ENCODE assay signal across 10 cellular contexts in the genomic region with DNA sequence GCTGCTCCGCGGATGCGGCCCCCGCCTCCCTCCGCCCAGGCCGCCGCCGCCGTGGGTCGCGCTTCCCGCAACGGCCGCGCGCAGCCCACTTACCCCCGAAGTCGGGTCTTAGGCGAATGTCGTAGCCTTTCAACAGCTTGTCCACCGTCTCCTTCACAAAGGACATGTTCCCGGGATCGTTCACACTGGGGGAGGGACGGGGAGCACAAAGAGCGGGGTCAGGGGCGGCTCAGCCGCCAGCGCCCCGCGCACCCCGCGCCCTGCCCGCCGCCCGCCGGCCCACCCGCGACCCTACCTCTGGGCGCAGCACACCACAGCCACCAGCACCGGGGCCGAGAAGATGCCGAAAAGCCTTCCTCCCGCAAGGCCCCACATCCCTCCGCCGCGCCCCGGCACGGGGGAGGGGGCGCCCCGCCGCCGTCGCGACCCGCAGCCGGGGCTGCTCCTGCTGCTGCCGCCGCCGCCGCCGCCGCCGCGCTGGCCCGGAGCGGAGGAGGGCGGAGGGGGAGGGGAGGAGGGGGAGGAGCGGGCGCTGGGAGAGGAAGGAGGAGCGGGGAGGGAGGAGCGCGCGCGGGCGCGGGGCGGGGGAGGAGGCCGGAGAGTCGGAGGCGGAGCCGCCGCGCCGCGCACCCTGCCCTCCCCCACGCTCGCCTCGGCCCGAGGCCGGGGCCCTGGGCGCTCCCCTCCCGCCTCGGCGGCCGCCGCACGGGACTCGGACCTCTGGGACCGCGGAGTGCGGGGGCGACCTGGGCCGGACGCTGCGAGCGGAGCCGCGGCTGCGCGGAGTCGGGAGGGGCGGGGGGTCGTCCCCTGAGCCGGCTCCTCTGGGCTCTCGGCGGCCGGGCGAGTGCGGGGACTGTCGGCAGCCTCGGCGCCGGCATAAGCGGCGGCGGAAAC. TPM values are rescaled to one million over a fixed set of nuclear protein-coding genes. Genes with fewer than 3 reads are reported as not detected.
DNase-seq lines count a peak whose midpoint lies in the region; TF ChIP-seq lines count a peak whose summit lies in the region.
"Had no signal": no experiment of that assay in that cellular context is flagged by ENCODE, and none has a peak within 500 bp of the region (broad histone marks: within the 10 kb centered on the region; RNA-seq: fewer than 3 reads in every experiment).

Gene GABRB3, minus strand, starts transcription at position 479 of the 897 bp plus-strand sequence.

- H3K4me1 ChIP-seq in GM23248 (ENCODE audit: insufficient read depth) (no peaks in the 10 kb centered on the region), trophoblast cell (ENCODE audit: control insufficient read depth in 1 of 2, insufficient read depth in 2 of 2, low read length in 2 of 2) (no peaks in the 10 kb centered on the region)
- no peaks in the 10 kb centered on the region for H3K4me1 ChIP-seq in CD8-positive, alpha-beta memory T cell (ENCODE audit: insufficient read depth, low read length)

- H3K36me3 ChIP-seq in GM23248 (ENCODE audit: low read depth) (no peaks in the 10 kb centered on the region), trophoblast cell (ENCODE audit: control insufficient read depth in 1 of 2, insufficient read depth in 2 of 2, low read length in 2 of 2) (no peaks in the 10 kb centered on the region)
- H3K36me3 ChIP-seq in CD8-positive, alpha-beta memory T cell (ENCODE audit: insufficient read depth, low read length) = no peaks in the 10 kb centered on the region

- H3K9me2 ChIP-seq in GM23248 (ENCODE audit: insufficient read depth) = no peaks in the 10 kb centered on the region

- H3K23ac ChIP-seq in trophoblast cell (ENCODE audit: low read length) = no peak within 1 kb of the TSS

- peak within 1 kb of the TSS; percentile 95 for H3K4me3 Mint-ChIP-seq in glutamatergic neuron (ENCODE audit: unreplicated experiment)
- no peak within 1 kb of the TSS for H3K4me3 Mint-ChIP-seq in CD8-positive, alpha-beta memory T cell
- H3K4me3 Mint-ChIP-seq: dendritic cell treated with granulocyte-macrophage colony-stimulating factor and Interleukin-4, amounts not matched to agents 40 ng/mL and 50 ng/mL, for 4 days had no signal

- peaks cover 17% of the 10 kb centered on the region for H3K9me3 Mint-ChIP-seq in glutamatergic neuron (ENCODE audit: unreplicated experiment)
- H3K9me3 Mint-ChIP-seq in CD8-positive, alpha-beta memory T cell = peaks cover 4 to 16% (median 11%) of the 10 kb centered on the region in 5 donors
- H3K9me3 Mint-ChIP-seq: dendritic cell treated with granulocyte-macrophage colony-stimulating factor and Interleukin-4, amounts not matched to agents 40 ng/mL and 50 ng/mL, for 4 days had no signal

- H3K9me3 ChIP-seq in GM23248 (ENCODE audit: low read depth) (no peaks in the 10 kb centered on the region), trophoblast cell (ENCODE audit: insufficient read depth, low read depth, low read length) (no peaks in the 10 kb centered on the region)
- H3K9me3 ChIP-seq in CD8-positive, alpha-beta memory T cell (ENCODE audit: low read length) = no peaks in the 10 kb centered on the region

- H3K27ac ChIP-seq in GM23248 = no peak within 1 kb of the TSS
- H3K27ac ChIP-seq in trophoblast cell (ENCODE audit: low read depth, low read length) = no peak within 1 kb of the TSS
- H3K27ac ChIP-seq in CD8-positive, alpha-beta memory T cell (ENCODE audit: low read depth, low read length) = no peak within 1 kb of the TSS
- H3K27ac ChIP-seq: HL-60 had no signal

- no peak within 1 kb of the TSS for H3K4ac ChIP-seq in trophoblast cell (ENCODE audit: low read depth, low read length)

- H3K27me3 ChIP-seq in GM23248 (replicated peaks; ENCODE audit: insufficient read depth) = peaks cover 24% of the 10 kb centered on the region
- no peaks in the 10 kb centered on the region for H3K27me3 ChIP-seq in trophoblast cell (ENCODE audit: insufficient read depth, low read length)
- H3K27me3 ChIP-seq in CD8-positive, alpha-beta memory T cell (ENCODE audit: insufficient read depth, low read length, poor library complexity, severe bottlenecking) = no peaks in the 10 kb centered on the region

- peak within 1 kb of the TSS; percentile 62 for H4K91ac ChIP-seq in trophoblast cell (ENCODE audit: low read depth, low read length)

- peak within 1 kb of the TSS; percentile 35 for H3K4me2 ChIP-seq in GM23248 (ENCODE audit: unreplicated experiment)
- H3K4me2 ChIP-seq in trophoblast cell (ENCODE audit: low read length) = peak within 1 kb of the TSS; percentile 100

- no peaks in the 10 kb centered on the region for H4K20me1 ChIP-seq in GM23248 (ENCODE audit: insufficient read depth)

- H3K9ac ChIP-seq in GM23248 (no peak within 1 kb of the TSS), trophoblast cell (ENCODE audit: low read length) (peak within 1 kb of the TSS; percentile 52)

- no peaks in the 10 kb centered on the region for H3F3A ChIP-seq in GM23248 (ENCODE audit: insufficient read depth)

- H3K14ac ChIP-seq in trophoblast cell (ENCODE audit: low read length) = peak within 1 kb of the TSS; percentile 79

- DNase-seq in GM23248 (peak; percentile 12), NCI-H82 (lab: John Stamatoyannopoulos, UW) (peak; percentile 88), glutamatergic neuron (peak; percentile 95), trophoblast cell (no peak), epidermal melanocyte (ENCODE audit: insufficient read length, low spot score) (no peak), activated gamma-delta T cell (lab: John Stamatoyannopoulos, UW) (no peak)
- DNase-seq in CD8-positive, alpha-beta memory T cell = no peak
- no peak for DNase-seq in activated CD4-positive, CD25-positive, alpha-beta regulatory T cell (lab: John Stamatoyannopoulos, UW)

- CTCF ChIA-PET in CD8-positive, alpha-beta memory T cell (lab: Charles Lee) = no interaction called here

- no peak within 1 kb of the TSS for H2BK5ac ChIP-seq in trophoblast cell (ENCODE audit: low read depth, low read length, poor library complexity)

- TF ChIP-seq CTCF in glutamatergic neuron (IDR thresholded peaks at IDR 0.05; ENCODE audit: partially characterized antibody, unreplicated experiment) = no peak

- POLR2A ChIA-PET in CD8-positive, alpha-beta memory T cell (lab: Charles Lee) = no interaction called here

- in situ Hi-C loops in GM23248 (cut with MboI) = no loop called here

- no peaks in the 10 kb centered on the region for H3K79me2 ChIP-seq in GM23248 (ENCODE audit: insufficient read depth)
- peaks cover 3% of the 10 kb centered on the region for H3K79me2 ChIP-seq in trophoblast cell (ENCODE audit: control insufficient read depth, insufficient read depth, low read length, poor library complexity)

- peak within 1 kb of the TSS; percentile 33 for H2BK120ac ChIP-seq in trophoblast cell (ENCODE audit: insufficient read depth, low read length, poor library complexity)

- WGBS in GM23248 (ENCODE audit: low coverage in 1 of 2, low lambda C conversion rate in 2 of 2, missing lambda C conversion rate in 2 of 2), 2 experiments = 4 to 6% methylated on average over 28 to 94 of the region's 126 CpGs
- WGBS in trophoblast cell (ENCODE audit: extremely low coverage, insufficient coverage, insufficient read length) = no CpG with 5 or more reads among the region's 126 CpGs

- no peak within 1 kb of the TSS; the same call in 1 of the 2 replicates for H3K4me3 ChIP-seq in GM23248
- peak within 1 kb of the TSS; percentile 85 for H3K4me3 ChIP-seq in trophoblast cell (ENCODE audit: low read depth, low read length)
- no peak within 1 kb of the TSS for H3K4me3 ChIP-seq in CD8-positive, alpha-beta memory T cell (ENCODE audit: low read length)

- H4K8ac ChIP-seq in trophoblast cell (ENCODE audit: low read depth, low read length) = peak within 1 kb of the TSS; percentile 37

- H4K12ac ChIP-seq in trophoblast cell (ENCODE audit: low read depth, low read length) = peak within 1 kb of the TSS; percentile 79

- H2AK5ac ChIP-seq in trophoblast cell (ENCODE audit: low read length) = no peak within 1 kb of the TSS

- H3K36me3 Mint-ChIP-seq in glutamatergic neuron (ENCODE audit: unreplicated experiment) = no peaks in the 10 kb centered on the region
- no peaks in the 10 kb centered on the region for H3K36me3 Mint-ChIP-seq in CD8-positive, alpha-beta memory T cell

- no peak within 1 kb of the TSS for H2AFZ ChIP-seq in GM23248
- peak within 1 kb of the TSS; percentile 91 for H2AFZ ChIP-seq in trophoblast cell (ENCODE audit: insufficient read depth, low read length, poor library complexity)

- peaks cover 45% of the 10 kb centered on the region for H3K4me1 Mint-ChIP-seq in glutamatergic neuron (ENCODE audit: low read depth, unreplicated experiment)
- H3K4me1 Mint-ChIP-seq in CD8-positive, alpha-beta memory T cell = no peaks in the 10 kb centered on the region

- peaks cover 14% of the 10 kb centered on the region for H3K27me3 Mint-ChIP-seq in glutamatergic neuron (ENCODE audit: unreplicated experiment)
- H3K27me3 Mint-ChIP-seq in CD8-positive, alpha-beta memory T cell = peaks cover 14 to 31% of the 10 kb centered on the region in 2 donors

- H3K27ac Mint-ChIP-seq in glutamatergic neuron (ENCODE audit: unreplicated experiment) = peak within 1 kb of the TSS; percentile 98
- H3K27ac Mint-ChIP-seq in CD8-positive, alpha-beta memory T cell = no peak within 1 kb of the TSS
- H3K27ac Mint-ChIP-seq: dendritic cell treated with granulocyte-macrophage colony-stimulating factor and Interleukin-4, amounts not matched to agents 40 ng/mL and 50 ng/mL, for 4 days had no signal

- H3K79me1 ChIP-seq in trophoblast cell (ENCODE audit: low read length) = no peaks in the 10 kb centered on the region

- peak within 1 kb of the TSS; percentile 56 for H2BK12ac ChIP-seq in trophoblast cell (ENCODE audit: low read length)

- peak within 1 kb of the TSS; percentile 95 for H3K18ac ChIP-seq in trophoblast cell (ENCODE audit: low read length)

RNA-seq across cellular contexts. Expression of gene GABRB3, which starts in this region (rescaled TPM):
- total RNA-seq in GM23248 (2014; rRNA removed; shearing (Covaris generic)) = not detected in 2 replicates
- polyA plus RNA-seq in GM23248 (2016; fragmentation: Nextera tagmentation; extraction: Ambion mirVana) = 0.04 and 0.15 TPM in 2 replicates
- total RNA-seq in glutamatergic neuron (ENCODE audit: unreplicated experiment) = 287 TPM
- 6.6 and 6.9 TPM in 2 replicates for polyA plus RNA-seq in trophoblast cell (2013)
- not detected for total RNA-seq in CD8-positive, alpha-beta memory T cell
- not detected for polyA plus RNA-seq in CD8-positive, alpha-beta memory T cell

Comparison
In these comparisons a context has a peak if more than half of its experiments do, and no peak if none do; other contexts are left out.
1. RNA of gene GABRB3 (total RNA-seq): 287 TPM in glutamatergic neuron (single experiment); not detected in GM23248 and not detected in CD8-positive, alpha-beta memory T cell; every median in the first group is over 100 times any median in the second.
2. Peak in DNase-seq and H3K4me2 ChIP-seq in GM23248; RNA of the gene not detected or under 1 TPM.
3. DNase-seq: peak in NCI-H82 (single experiment) and glutamatergic neuron (single experiment); none in trophoblast cell (0 of 2), CD8-positive, alpha-beta memory T cell (0 of 5), epidermal melanocyte (single experiment), activated CD4-positive, CD25-positive, alpha-beta regulatory T cell (0 of 4) and activated gamma-delta T cell (single experiment).